In genomic region chr3:9994086-9994844, GRCh38 we compare ENCODE assay signal across 19 cellular contexts. TPM values are rescaled to one million over a fixed set of nuclear protein-coding genes. Genes with fewer than 3 reads are reported as not detected.
DNase-seq lines count a peak whose midpoint lies in the region; ATAC-seq and TF ChIP-seq lines count a peak whose summit lies in the region.
"Had no signal": no experiment of that assay in that cellular context is flagged by ENCODE, and none has a peak within 500 bp of the region (broad histone marks: within the 10 kb centered on the region; RNA-seq: fewer than 3 reads in every experiment).

No MANE protein-coding gene starts in this region.

- H3K27ac ChIP-seq in psoas muscle (peak overlapping the region; percentile 21), esophagus squamous epithelium (no peak overlapping the region)
- H3K27ac ChIP-seq: coronary artery, epithelial cell of prostate, right atrium auricular region, SJSA1 had no signal

- H3K4me3 ChIP-seq in WI38 (ENCODE audit: low read depth, low read length) (0 out of 2 replicates have a peak overlapping the region, but pooled peaks have one; percentile 12), fibroblast of pulmonary artery (replicated peaks; ENCODE audit: low read depth, low read length) (peak overlapping the region; percentile 18), psoas muscle (no peak overlapping the region), esophagus squamous epithelium (no peak overlapping the region)
- H3K4me3 ChIP-seq: coronary artery, right atrium auricular region, SJSA1 had no signal

- H3K27me3 ChIP-seq in psoas muscle (ENCODE audit: insufficient read depth in 3 of 3, low read length in 2 of 3) (no peaks in the 10 kb centered on the region), esophagus squamous epithelium (no peaks in the 10 kb centered on the region)
- H3K27me3 ChIP-seq: right atrium auricular region, SJSA1 had no signal

- H3K36me3 ChIP-seq in psoas muscle (ENCODE audit: insufficient read depth in 1 of 2, low read depth in 1 of 2) (peaks cover 0 to 14% of the 10 kb centered on the region in 2 donors), esophagus squamous epithelium (peaks cover 0 to 23% (median 0%) of the 10 kb centered on the region in 3 donors)
- H3K36me3 ChIP-seq: right atrium auricular region had no signal

- no peak for TF ChIP-seq CTCF in WI38 (IDR thresholded peaks at IDR 0.05; ENCODE audit: low read depth, low read length)
- TF ChIP-seq CTCF in fibroblast of pulmonary artery (IDR thresholded peaks at IDR 0.05; ENCODE audit: low read length, missing control alignments): no peak
- TF ChIP-seq CTCF in psoas muscle (IDR thresholded peaks at IDR 0.05): no peak
- TF ChIP-seq CTCF in esophagus squamous epithelium (IDR thresholded peaks at IDR 0.05): no peak

- H3K4me1 ChIP-seq in psoas muscle (no peaks in the 10 kb centered on the region), esophagus squamous epithelium (no peaks in the 10 kb centered on the region)
- H3K4me1 ChIP-seq: right atrium auricular region, SJSA1 had no signal

- peak; percentile 34 for DNase-seq in EH (ENCODE audit: low read depth)
- DNase-seq in fibroblast of pulmonary artery (ENCODE audit: low read depth): peak; percentile 89
- DNase-seq in psoas muscle: no peak
- DNase-seq in esophagus squamous epithelium (lab: John Stamatoyannopoulos, UW): no peak
- DNase-seq in NCI-H2227 treated with DMSO at 0.1 percent for 48 hours (lab: John Stamatoyannopoulos, UW): no peak
- no peak for DNase-seq in stimulated activated CD4-positive, alpha-beta T cell treated with anti-CD3 and anti-CD28 coated beads, Interleukin-2, amount 100 ng/mL, for 24 hours
- DNase-seq: activated CD4-positive, alpha-beta T cell treated with anti-CD3 and anti-CD28 coated beads for 36 hours; activated CD8-positive, alpha-beta memory T cell treated with anti-CD3 and anti-CD28 coated beads, Interleukin-2, amount 10 ng/mL, durations not matched to agents 7 days and 5 days; anterior cingulate cortex; midbrain; NCI-H187; NCI-H446 treated with DMSO at 0.1 percent for 48 hours; substantia nigra had no signal

- no peaks in the 10 kb centered on the region for H3K9me3 ChIP-seq in psoas muscle
- H3K9me3 ChIP-seq in esophagus squamous epithelium: no peaks in the 10 kb centered on the region
- H3K9me3 ChIP-seq: right atrium auricular region, SJSA1 had no signal

- WGBS in psoas muscle, 3 donors: 84 to 93% (median 91%) methylated on average over 10 of the region's 10 CpGs
- 80 to 84% methylated on average over 10 of the region's 10 CpGs for WGBS in esophagus squamous epithelium, 2 donors

- intact Hi-C loops in psoas muscle (cut with DNase I): no loop called here
- intact Hi-C loops in esophagus squamous epithelium (cut with DNase I): no loop called here

- ATAC-seq in psoas muscle (peak in 2 of 4 donors; percentile 32 to 68), HG03159 (IDR thresholded peaks at IDR 0.05; ENCODE audit: unreplicated experiment) (no peak)
- ATAC-seq: activated CD4-positive, alpha-beta T cell treated with anti-CD3 and anti-CD28 coated beads for 36 hours; activated CD8-positive, alpha-beta memory T cell treated with anti-CD3 and anti-CD28 coated beads, Interleukin-2, amount 10 ng/mL, durations not matched to agents 7 days and 5 days had no signal

- TF ChIP-seq POLR2A in esophagus squamous epithelium (IDR thresholded peaks at IDR 0.05): no peak

RNA-seq across cellular contexts. Expression of gene EMC3, which starts 7.6 kb away (rescaled TPM):
- total RNA-seq in psoas muscle (100 to 1,000 TPM; 145 to 266 (median 188) TPM), esophagus squamous epithelium (100 to 1,000 TPM in 1 of 4 donors, 10 to 100 TPM in 3; 36.4 to 113 (median 82.5) TPM)
- polyA plus RNA-seq in psoas muscle: 100 to 1,000 TPM; 171 to 256 (median 198) TPM

RNA-seq across cellular contexts. Expression of gene FANCD2, which starts 32.0 kb away (rescaled TPM):
- 1 to 10 TPM in 1 of 4 donors, under 1 TPM in 3; 0.39 to 1.0 (median 0.75) TPM for total RNA-seq in psoas muscle
- 1 to 10 TPM in 1 of 3 donors, under 1 TPM in 2; 0.08 to 1.0 (median 0.47) TPM for polyA plus RNA-seq in psoas muscle
- total RNA-seq in esophagus squamous epithelium: 10 to 100 TPM in 2 of 4 donors, 1 to 10 TPM in 2; 3.8 to 15.5 (median 11.1) TPM

RNA-seq across cellular contexts. Expression of gene PRRT3, which starts 42.1 kb away (rescaled TPM):
- total RNA-seq in psoas muscle (1 to 10 TPM; 1.3 to 1.9 (median 1.6) TPM), esophagus squamous epithelium (1 to 10 TPM in 2 of 4 donors, under 1 TPM in 2; 0.72 to 1.9 (median 1.0) TPM)
- polyA plus RNA-seq in psoas muscle: 1 to 10 TPM in 1 of 3 donors, under 1 TPM in 2; 0.55 to 4.0 (median 0.65) TPM

Comparison
In these comparisons a context has a peak if more than half of its experiments do, and no peak if none do; other contexts are left out.
1. DNase-seq: peak in EH (single experiment) and fibroblast of pulmonary artery (single experiment); none in psoas muscle (0 of 2), esophagus squamous epithelium (single experiment), NCI-H2227 treated with DMSO at 0.1 percent for 48 hours (single experiment) and stimulated activated CD4-positive, alpha-beta T cell treated with anti-CD3 and anti-CD28 coated beads, Interleukin-2, amount 100 ng/mL, for 24 hours (0 of 2).
2. H3K4me3 ChIP-seq: peak in WI38 (single experiment) and fibroblast of pulmonary artery (single experiment); none in psoas muscle (single experiment) and esophagus squamous epithelium (0 of 4).